ENCODE assay signal across 1 cellular context in the genomic region with DNA sequence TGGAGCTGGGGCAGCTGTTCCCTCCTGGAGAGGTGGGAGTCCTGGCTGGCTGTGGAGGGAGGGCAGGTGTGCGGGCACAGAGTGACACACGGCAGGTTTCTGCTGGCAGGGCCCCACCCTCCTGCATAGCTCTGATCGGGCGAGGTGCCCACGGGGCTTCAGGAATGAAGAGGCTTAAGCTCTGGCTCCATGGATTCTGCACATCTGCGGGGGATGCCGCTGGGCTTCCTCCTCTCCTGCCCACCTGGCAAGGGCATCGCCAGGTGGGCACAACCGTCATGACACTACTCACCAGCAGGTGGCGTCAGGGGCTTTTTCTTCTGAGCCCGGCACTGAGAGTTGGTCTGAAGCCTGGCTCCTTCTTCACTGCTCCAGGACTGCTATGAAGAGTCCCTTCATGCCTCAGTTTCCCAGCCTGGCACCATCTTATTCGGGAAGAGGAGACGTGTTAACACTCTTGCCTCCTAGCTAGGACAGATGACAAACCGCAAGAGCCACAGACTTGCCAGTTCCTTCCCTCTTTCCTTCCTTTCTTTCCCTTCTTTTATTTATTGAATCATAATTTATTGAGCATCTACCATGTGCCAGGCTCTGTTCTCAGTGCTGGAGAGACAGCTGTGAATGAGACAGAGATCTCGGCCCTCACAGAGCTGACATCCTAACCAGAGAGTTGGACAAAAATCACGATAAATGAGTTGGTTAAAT.
TF ChIP-seq lines count a peak whose summit lies in the region.

No MANE protein-coding gene starts in this region.

TF ChIP-seq in H1, 55 proteins besides CTCF, POLR2A, EP300 and RAD21:
- no peak for TF ChIP-seq PHF8 (conservative IDR thresholded peaks at IDR 0.05; ENCODE audit: low read depth, low read length)
- TF ChIP-seq YY1 (IDR thresholded peaks at IDR 0.05; ENCODE audit: low read depth, low read length) = peak; percentile 77
- TF ChIP-seq TEAD4 (IDR thresholded peaks at IDR 0.05; ENCODE audit: low read depth, low read length) = no peak
- TF ChIP-seq CREB1 (IDR thresholded peaks at IDR 0.05) = peak; percentile 68
- TF ChIP-seq GABPA (IDR thresholded peaks at IDR 0.05; ENCODE audit: borderline replicate concordance, insufficient read depth, low read length) = 0 out of 2 replicates have a peak, but pooled peaks have one; percentile 26
- no peak for TF ChIP-seq RBBP5 (IDR thresholded peaks at IDR 0.05; ENCODE audit: borderline replicate concordance, low read depth, low read length)
- TF ChIP-seq SUZ12 (IDR thresholded peaks at IDR 0.05; ENCODE audit: low read length) = no peak
- TF ChIP-seq RFX5 (IDR thresholded peaks at IDR 0.05; ENCODE audit: borderline replicate concordance, low read depth, low read length) = no peak
- TF ChIP-seq, protein P1, sequence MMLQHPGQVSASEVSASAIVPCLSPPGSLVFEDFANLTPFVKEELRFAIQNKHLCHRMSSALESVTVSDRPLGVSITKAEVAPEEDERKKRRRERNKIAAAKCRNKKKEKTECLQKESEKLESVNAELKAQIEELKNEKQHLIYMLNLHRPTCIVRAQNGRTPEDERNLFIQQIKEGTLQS (IDR thresholded peaks at IDR 0.05; ENCODE audit: insufficient read depth, low read depth, low read length) = no peak
- TF ChIP-seq, protein P2, sequence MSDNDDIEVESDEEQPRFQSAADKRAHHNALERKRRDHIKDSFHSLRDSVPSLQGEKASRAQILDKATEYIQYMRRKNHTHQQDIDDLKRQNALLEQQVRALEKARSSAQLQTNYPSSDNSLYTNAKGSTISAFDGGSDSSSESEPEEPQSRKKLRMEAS (IDR thresholded peaks at IDR 0.05) = no peak
- no peak for TF ChIP-seq EGR1 (IDR thresholded peaks at IDR 0.05; ENCODE audit: borderline replicate concordance, low read depth, low read length)
- TF ChIP-seq TAF7 (optimal IDR thresholded peaks at IDR 0.05; ENCODE audit: borderline replicate concordance, low read depth, low read length) = no peak
